1 cellular context compared by ENCODE assay signal in genomic region chrX:133415276-133416105, GRCh38.
A peak's percentile ranks its signal among the peaks of the same experiment; 100 is the strongest.
TF ChIP-seq lines count a peak whose summit lies in the region.

Gene GPC4 (minus strand): TSS chrX:133415489. CDS start chrX:133414965, 524 bp downstream.

TF ChIP-seq in HEK293, 187 proteins besides CTCF, POLR2A, EP300 and RAD21 (continued from another document and continues in another):
- TF ChIP-seq ZNF26 (tag by site-specific recombination; IDR thresholded peaks at IDR 0.05) (no peak), ZNF623 (tag by site-specific recombination; IDR thresholded peaks at IDR 0.05) (no peak), ZNF394 (tag by site-specific recombination; IDR thresholded peaks at IDR 0.05; ENCODE audit: borderline replicate concordance) (no peak), ZXDB (tag by site-specific recombination; IDR thresholded peaks at IDR 0.05) (peak; percentile 44; the same call in 1 of the 2 replicates), ZBTB21 (tag by site-specific recombination; IDR thresholded peaks at IDR 0.05) (no peak), SCRT2 (tag by site-specific recombination; IDR thresholded peaks at IDR 0.05) (no peak), ZNF639 (tag by site-specific recombination; IDR thresholded peaks at IDR 0.05) (peak; percentile 14; the same call in 1 of the 2 replicates), ZNF362 (tag by site-specific recombination; IDR thresholded peaks at IDR 0.05) (no peak), ZBTB6 (tag by site-specific recombination; IDR thresholded peaks at IDR 0.05) (no peak), ZNF544 (tag by site-specific recombination; IDR thresholded peaks at IDR 0.05) (no peak), ZNF518A (tag by site-specific recombination; conservative IDR thresholded peaks at IDR 0.05; ENCODE audit: low read depth) (no peak), WT1 (tag by site-specific recombination; IDR thresholded peaks at IDR 0.05) (peak; percentile 69; the same call in 1 of the 2 replicates), ZNF404 (tag by site-specific recombination; IDR thresholded peaks at IDR 0.05) (no peak), ZNF132 (tag by site-specific recombination; IDR thresholded peaks at IDR 0.05; ENCODE audit: borderline replicate concordance) (no peak), ZNF280C (tag by site-specific recombination; IDR thresholded peaks at IDR 0.05) (no peak), ZNF292 (tag by site-specific recombination; IDR thresholded peaks at IDR 0.05; ENCODE audit: borderline replicate concordance, low read depth) (no peak), ZNF560 (tag by site-specific recombination; IDR thresholded peaks at IDR 0.05; ENCODE audit: borderline replicate concordance) (no peak), ZNF184 (tag by site-specific recombination; IDR thresholded peaks at IDR 0.05) (no peak), ZNF571 (tag by site-specific recombination; IDR thresholded peaks at IDR 0.05) (no peak), ZNF18 (tag by site-specific recombination; IDR thresholded peaks at IDR 0.05) (no peak), SP7 (tag by site-specific recombination; IDR thresholded peaks at IDR 0.05) (peak; percentile 74), ZSCAN5A (tag by site-specific recombination; IDR thresholded peaks at IDR 0.05) (no peak), ZFHX2 (tag by site-specific recombination; conservative IDR thresholded peaks at IDR 0.05) (peak; percentile 14; the same call in 1 of the 2 replicates), ZSCAN30 (tag by site-specific recombination; IDR thresholded peaks at IDR 0.05) (peak; percentile 44; the same call in 1 of the 2 replicates), SETDB1 (IDR thresholded peaks at IDR 0.05; ENCODE audit: insufficient read length, low read length) (no peak), ZNF266 (tag by site-specific recombination; IDR thresholded peaks at IDR 0.05; ENCODE audit: low read depth) (no peak), SP3 (tag by site-specific recombination; IDR thresholded peaks at IDR 0.05) (peak; percentile 97), KLF17 (tag by site-specific recombination; IDR thresholded peaks at IDR 0.05) (peak; percentile 73), GLI2 (tag by site-specific recombination; IDR thresholded peaks at IDR 0.05; ENCODE audit: borderline replicate concordance, low read depth) (no peak), ZNF24 (tag by site-specific recombination; IDR thresholded peaks at IDR 0.05) (peak; percentile 74; the same call in 1 of the 2 replicates), ZNF366 (tag by site-specific recombination; conservative IDR thresholded peaks at IDR 0.05) (0 out of 2 replicates have a peak, but pooled peaks have one; percentile 8), ZNF16 (tag by site-specific recombination; IDR thresholded peaks at IDR 0.05; ENCODE audit: low read depth) (no peak), ZNF174 (tag by site-specific recombination; IDR thresholded peaks at IDR 0.05) (no peak), ZNF157 (tag by site-specific recombination; IDR thresholded peaks at IDR 0.05) (no peak), ZIC2 (tag by site-specific recombination; IDR thresholded peaks at IDR 0.05) (peak; percentile 79), ZNF529 (tag by site-specific recombination; IDR thresholded peaks at IDR 0.05; ENCODE audit: insufficient replicate concordance) (no peak), ZNF513 (tag by site-specific recombination; IDR thresholded peaks at IDR 0.05) (0 out of 2 replicates have a peak, but pooled peaks have one; percentile 22), ZNF692 (tag by site-specific recombination; IDR thresholded peaks at IDR 0.05) (peak; percentile 10; the same call in 1 of the 2 replicates)
